2 cellular contexts compared by ENCODE assay signal in genomic region chr17:8214000-8214399, GRCh38. TPM values are rescaled to one million over a fixed set of nuclear protein-coding genes. Genes with fewer than 3 reads are reported as not detected.
"Had no signal": no experiment of that assay in that cellular context is flagged by ENCODE, and none has a peak within 500 bp of the region (broad histone marks: within the 10 kb centered on the region; RNA-seq: fewer than 3 reads in every experiment).

No MANE protein-coding gene starts in this region.

RNA-seq across cellular contexts. Expression of gene AURKB, which starts 3.6 kb away (rescaled TPM):
- total RNA-seq: naive thymus-derived CD8-positive, alpha-beta T cell had no signal
- polyA plus RNA-seq: naive thymus-derived CD4-positive, alpha-beta T cell; naive thymus-derived CD8-positive, alpha-beta T cell had no signal
